Comparison of ENCODE assay signal across 9 cellular contexts in the genomic region with DNA sequence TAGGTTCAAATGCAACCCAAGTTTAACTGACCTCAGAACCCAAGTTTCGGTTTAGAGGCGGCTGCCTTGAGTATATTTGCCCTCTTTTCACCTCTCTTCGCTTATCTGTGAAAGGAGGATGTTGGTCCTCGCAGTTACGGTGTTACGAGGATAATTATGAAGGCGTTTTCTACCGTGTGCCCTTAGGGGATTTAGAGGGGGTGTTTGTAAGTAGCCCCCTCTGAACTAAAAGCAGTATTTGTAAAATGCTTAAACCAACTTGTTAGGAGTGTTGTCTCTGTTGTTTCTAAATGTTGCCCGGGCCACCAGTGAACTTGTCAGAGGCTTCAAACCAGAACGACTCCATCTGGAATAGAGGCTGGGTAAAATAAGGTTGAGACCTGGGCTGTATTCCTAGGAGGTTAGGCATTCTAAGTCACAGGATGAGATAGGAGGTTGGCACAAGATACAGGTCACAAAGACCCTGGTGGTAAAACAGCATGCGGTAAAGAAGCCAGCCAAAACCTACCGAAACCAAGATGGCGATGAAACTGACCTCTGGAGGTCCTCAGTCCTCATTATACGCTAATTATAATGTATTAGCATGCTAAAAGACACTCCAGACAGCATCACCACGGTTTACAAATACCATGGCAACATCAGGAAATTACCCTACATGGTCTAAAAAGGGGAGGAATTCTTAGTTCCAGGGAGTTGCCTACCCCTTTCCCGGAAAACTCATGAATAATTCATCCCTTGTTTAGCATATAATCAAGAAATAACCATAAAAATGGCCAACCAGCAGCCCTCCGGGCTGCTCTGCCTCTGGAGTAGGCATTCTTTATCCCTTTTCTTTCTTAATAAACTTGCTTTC. TPM values are rescaled to one million over a fixed set of nuclear protein-coding genes. Genes with fewer than 3 reads are reported as not detected.
DNase-seq lines count a peak whose midpoint lies in the region; ATAC-seq and TF ChIP-seq lines count a peak whose summit lies in the region.
"Had no signal": no experiment of that assay in that cellular context is flagged by ENCODE, and none has a peak within 500 bp of the region (broad histone marks: within the 10 kb centered on the region; RNA-seq: fewer than 3 reads in every experiment).

No MANE protein-coding gene starts in this region.

- TF ChIP-seq CTCF in cardiac muscle cell (IDR thresholded peaks at IDR 0.05; ENCODE audit: low read depth, low read length) (no peak), left ventricle myocardium inferior (IDR thresholded peaks at IDR 0.05; ENCODE audit: borderline replicate concordance) (no peak)

- no peaks in the 10 kb centered on the region for H3K27me3 ChIP-seq in cardiac muscle cell
- H3K27me3 ChIP-seq in left ventricle myocardium inferior (ENCODE audit: low read depth): no peaks in the 10 kb centered on the region
- no peaks in the 10 kb centered on the region for H3K27me3 ChIP-seq in skeletal muscle tissue (ENCODE audit: control insufficient read depth in 3 of 3, insufficient read depth in 3 of 3, low read length in 3 of 3)

- H3K4me1 ChIP-seq in cardiac muscle cell (ENCODE audit: low read depth) (peaks cover 6% of the 10 kb centered on the region), left ventricle myocardium inferior (peaks cover 29% of the 10 kb centered on the region), skeletal muscle tissue (ENCODE audit: control insufficient read depth in 3 of 3, insufficient read depth in 3 of 3, low read length in 3 of 3) (peaks cover 12 to 26% (median 18%) of the 10 kb centered on the region in 3 donors)

- peak overlapping the region; percentile 73 to 87 (median 87) for H3K9ac ChIP-seq in skeletal muscle tissue (ENCODE audit: low read depth in 1 of 3, low read length in 3 of 3)

- H3K36me3 ChIP-seq in cardiac muscle cell (no peaks in the 10 kb centered on the region), left ventricle myocardium inferior (no peaks in the 10 kb centered on the region), skeletal muscle tissue (ENCODE audit: control insufficient read depth in 3 of 3, insufficient read depth in 3 of 3, low read length in 3 of 3) (peaks cover 0 to 2% (median 0%) of the 10 kb centered on the region in 3 donors)

- H3K36me3 Mint-ChIP-seq in T-helper 17 cell (ENCODE audit: low read depth): no peaks in the 10 kb centered on the region

- H3K4me1 Mint-ChIP-seq in T-helper 17 cell: peaks cover 8% of the 10 kb centered on the region

- intact Hi-C loops in Right ventricle myocardium inferior (cut with DNase I): loop anchor here (5.0 kb wide), 2 partner anchors 68 to 248 kb away; no protein-coding TSS in a partner anchor
- intact Hi-C loops in left ventricle myocardium inferior (cut with micrococcal nuclease): loop anchor here (5.0 kb wide), 1 partner anchor 113 kb away; a partner anchor contains a TSS

- H3K27ac ChIP-seq in cardiac muscle cell (peak overlapping the region; percentile 70), left ventricle myocardium inferior (replicated peaks) (peak overlapping the region; percentile 90), skeletal muscle tissue (ENCODE audit: low read depth, low read length) (peak overlapping the region; percentile 81)

- peak overlapping the region; percentile 90 for H3K27ac Mint-ChIP-seq in T-helper 17 cell

- DNase-seq in cardiac muscle cell (ENCODE audit: low read depth in 1 of 2, low spot score in 1 of 2) (no peak), Right ventricle myocardium inferior (ENCODE audit: missing footprints) (no peak), T-helper 17 cell (no peak), left ventricle myocardium inferior (no peak), hypothalamus (lab: John Stamatoyannopoulos, UW) (no peak)

- H3K4me3 ChIP-seq in cardiac muscle cell (peak overlapping the region; percentile 52), left ventricle myocardium inferior (peak overlapping the region; percentile 75), skeletal muscle tissue (ENCODE audit: low read length in 3 of 3) (peak overlapping the region; percentile 86 to 94 (median 88))

- H3K4me3 Mint-ChIP-seq in T-helper 17 cell: peak overlapping the region; percentile 99

- H3K9me3 ChIP-seq in cardiac muscle cell (ENCODE audit: low read depth): no peaks in the 10 kb centered on the region
- no peaks in the 10 kb centered on the region for H3K9me3 ChIP-seq in T-helper 17 cell (ENCODE audit: control insufficient read depth, low read length, poor library complexity, severe bottlenecking)
- no peaks in the 10 kb centered on the region for H3K9me3 ChIP-seq in left ventricle myocardium inferior (replicated peaks)
- H3K9me3 ChIP-seq in skeletal muscle tissue (ENCODE audit: control insufficient read depth in 3 of 3, low read length in 3 of 3): no peaks in the 10 kb centered on the region

- ATAC-seq in Right ventricle myocardium inferior (no peak), T-helper 17 cell (no peak), esophagus mucosa (no peak), GM18519 (IDR thresholded peaks at IDR 0.05; ENCODE audit: low FRiP score, unreplicated experiment) (no peak)

- no peaks in the 10 kb centered on the region for H3K27me3 Mint-ChIP-seq in T-helper 17 cell

RNA-seq across cellular contexts. Expression of a gene that starts 1.0 kb away (rescaled TPM):
- total RNA-seq in cardiac muscle cell (7.5 and 41.8 TPM in 2 replicates), Right ventricle myocardium inferior (1.2 TPM), T-helper 17 cell (1 to 10 TPM; 1.2 to 1.7 TPM), left ventricle myocardium inferior (0.80 TPM), skeletal muscle tissue (1.6 TPM), esophagus mucosa (10.9 TPM)
- 13.4 and 45.6 TPM in 2 replicates for polyA plus RNA-seq in cardiac muscle cell

RNA-seq across cellular contexts. Expression of a gene that starts 22.8 kb away (rescaled TPM):
- total RNA-seq in cardiac muscle cell (not detected in 2 replicates), Right ventricle myocardium inferior (not detected), T-helper 17 cell (not detected), left ventricle myocardium inferior (0.22 TPM), skeletal muscle tissue (under 0.01 TPM), esophagus mucosa (0.76 TPM)
- polyA plus RNA-seq in cardiac muscle cell: 0.57 TPM in 1 of 2 replicates, not detected in the other
- total RNA-seq: myocyte had no signal

RNA-seq across cellular contexts. Expression of a gene that starts 34.6 kb away (rescaled TPM):
- 10.3 and 12.9 TPM in 2 replicates for total RNA-seq in cardiac muscle cell
- 5.8 and 6.1 TPM in 2 replicates for polyA plus RNA-seq in cardiac muscle cell
- total RNA-seq in Right ventricle myocardium inferior: 6.5 TPM
- total RNA-seq in T-helper 17 cell: 1 to 10 TPM; 3.2 to 3.3 TPM
- 4.2 TPM for total RNA-seq in left ventricle myocardium inferior
- 1.6 TPM for total RNA-seq in skeletal muscle tissue
- total RNA-seq in esophagus mucosa: 41.6 TPM
